In genomic region chr21:35368326-35368725, GRCh38 we compare ENCODE assay signal across 13 cellular contexts.
"Had no signal": no experiment of that assay in that cellular context is flagged by ENCODE, and none has a peak within 500 bp of the region (broad histone marks: within the 10 kb centered on the region; RNA-seq: fewer than 3 reads in every experiment).

No MANE protein-coding gene starts in this region.

- H3K4me1 Mint-ChIP-seq: activated naive CD8-positive, alpha-beta T cell treated with anti-CD3 and anti-CD28 coated beads, Interleukin-2, amount 10 ng/mL, durations not matched to agents 7 days and 5 days; stimulated activated naive CD8-positive, alpha-beta T cell treated with anti-CD3 and anti-CD28 coated beads, Interleukin-15, amount 100 ng/mL, for 72 hours had no signal

- H3K4me3 ChIP-seq: left lung, SK-N-MC, suprapubic skin had no signal

- H3K27me3 Mint-ChIP-seq: activated naive CD8-positive, alpha-beta T cell treated with anti-CD3 and anti-CD28 coated beads, Interleukin-2, amount 10 ng/mL, durations not matched to agents 7 days and 5 days; progenitor cell of endocrine pancreas; stimulated activated naive CD8-positive, alpha-beta T cell treated with anti-CD3 and anti-CD28 coated beads, Interleukin-15, amount 100 ng/mL, for 72 hours; type B pancreatic cell had no signal

- H3K9me3 Mint-ChIP-seq: effector memory CD8-positive, alpha-beta T cell; type B pancreatic cell had no signal

- H3K36me3 Mint-ChIP-seq: activated naive CD8-positive, alpha-beta T cell treated with anti-CD3 and anti-CD28 coated beads, Interleukin-2, amount 10 ng/mL, durations not matched to agents 7 days and 5 days; type B pancreatic cell had no signal

- H3K36me3 ChIP-seq: left lung, suprapubic skin had no signal

- H3K9me3 ChIP-seq: left lung, suprapubic skin had no signal

- H3K4me3 Mint-ChIP-seq: activated CD8-positive, alpha-beta T cell treated with anti-CD3 and anti-CD28 coated beads, Interleukin-2, amount 10 ng/mL, durations not matched to agents 7 days and 5 days; activated naive CD8-positive, alpha-beta T cell treated with anti-CD3 and anti-CD28 coated beads, Interleukin-2, amount 10 ng/mL, durations not matched to agents 7 days and 5 days; activated T-helper 1 cell treated with anti-CD3 and anti-CD28 coated beads, Interleukin-12 subunit alpha, Interleukin-12 subunit beta, Interleukin-2, Interleukin-4 antibody, amounts not matched to agents 30 ng/mL and 10 ng/mL and 1 ng/mL, durations not matched to agents 14 hours and 24 hours and 36 hours; effector memory CD8-positive, alpha-beta T cell; stimulated activated naive CD8-positive, alpha-beta T cell treated with anti-CD3 and anti-CD28 coated beads, Interleukin-15, amount 100 ng/mL, for 72 hours; type B pancreatic cell had no signal

- H3K27ac ChIP-seq: left lung, SK-N-MC, suprapubic skin had no signal

- H3K27me3 ChIP-seq: left lung, suprapubic skin had no signal

- ATAC-seq: activated CD8-positive, alpha-beta T cell treated with anti-CD3 and anti-CD28 coated beads, Interleukin-2, amount 10 ng/mL, durations not matched to agents 7 days and 5 days; effector memory CD8-positive, alpha-beta T cell; left lung; right cardiac atrium; stimulated activated naive CD8-positive, alpha-beta T cell treated with anti-CD3 and anti-CD28 coated beads, Interleukin-15, amount 100 ng/mL, for 72 hours had no signal

- DNase-seq: activated CD8-positive, alpha-beta T cell treated with anti-CD3 and anti-CD28 coated beads, Interleukin-2, amount 10 ng/mL, durations not matched to agents 7 days and 5 days; activated naive CD8-positive, alpha-beta T cell treated with anti-CD3 and anti-CD28 coated beads, Interleukin-2, amount 10 ng/mL, durations not matched to agents 7 days and 5 days; amygdala; effector memory CD8-positive, alpha-beta T cell; kidney; left lung; right cardiac atrium; stimulated activated naive CD8-positive, alpha-beta T cell treated with anti-CD3 and anti-CD28 coated beads, Interleukin-15, amount 100 ng/mL, for 72 hours had no signal

- H3K27ac Mint-ChIP-seq: activated CD8-positive, alpha-beta T cell treated with anti-CD3 and anti-CD28 coated beads, Interleukin-2, amount 10 ng/mL, durations not matched to agents 7 days and 5 days; activated naive CD8-positive, alpha-beta T cell treated with anti-CD3 and anti-CD28 coated beads, Interleukin-2, amount 10 ng/mL, durations not matched to agents 7 days and 5 days; activated T-helper 1 cell treated with anti-CD3 and anti-CD28 coated beads, Interleukin-12 subunit alpha, Interleukin-12 subunit beta, Interleukin-2, Interleukin-4 antibody, amounts not matched to agents 30 ng/mL and 10 ng/mL and 1 ng/mL, durations not matched to agents 14 hours and 24 hours and 36 hours; effector memory CD8-positive, alpha-beta T cell; progenitor cell of endocrine pancreas; type B pancreatic cell had no signal
